20 cellular contexts compared by ENCODE assay signal in genomic region chr11:40188848-40189247, GRCh38.
DNase-seq lines count a peak whose midpoint lies in the region; ATAC-seq, FAIRE-seq and TF ChIP-seq lines count a peak whose summit lies in the region.
"Had no signal": no experiment of that assay in that cellular context is flagged by ENCODE, and none has a peak within 500 bp of the region (broad histone marks: within the 10 kb centered on the region; RNA-seq: fewer than 3 reads in every experiment).

No MANE protein-coding gene starts in this region.

- no peak overlapping the region for H3K27ac ChIP-seq in MM.1S (ENCODE audit: low read length)
- H3K27ac ChIP-seq: C4-2B, esophagus muscularis mucosa, neural progenitor cell, uterus had no signal

- no peak for TF ChIP-seq CTCF in MM.1S (IDR thresholded peaks at IDR 0.05; ENCODE audit: low read length)

- no peak for ATAC-seq in HG03469 (IDR thresholded peaks at IDR 0.05; ENCODE audit: unreplicated experiment)
- ATAC-seq: activated CD8-positive, alpha-beta memory T cell treated with anti-CD3 and anti-CD28 coated beads, Interleukin-2, amount 10 ng/mL, durations not matched to agents 7 days and 5 days; activated naive CD8-positive, alpha-beta T cell treated with anti-CD3 and anti-CD28 coated beads, Interleukin-2, amount 50 U/mL, for 24 hours; activated T-helper 17 cell treated with anti-CD3 and anti-CD28 coated beads, Interleukin-2, amount 50 U/mL, for 72 hours; left colon; T-cell had no signal

- H3K4me2 ChIP-seq in MM.1S (ENCODE audit: low read depth, low read length) = no peak overlapping the region
- H3K4me2 ChIP-seq: neural progenitor cell, smooth muscle cell had no signal

- peak; percentile 27 for FAIRE-seq in islet of Langerhans (lab: Jason Lieb, UNC)

- no peak overlapping the region for H3K9ac ChIP-seq in MM.1S (ENCODE audit: low read length)
- H3K9ac ChIP-seq: neural progenitor cell had no signal

- no peaks in the 10 kb centered on the region for H3F3A ChIP-seq in MM.1S (ENCODE audit: insufficient read depth, low read length)

- DNase-seq in DMS53 (lab: John Stamatoyannopoulos, UW) (peak; percentile 93), NCI-H1436 treated with DMSO at 0.1 percent for 48 hours (lab: John Stamatoyannopoulos, UW) (peak; percentile 30), NCI-H748 treated with DMSO at 0.1 percent for 48 hours (lab: John Stamatoyannopoulos, UW) (peak; percentile 71), hippocampal formation (lab: John Stamatoyannopoulos, UW) (no peak), MM.1S (no peak), GF-D8 (lab: John Stamatoyannopoulos, UW) (no peak)
- DNase-seq: activated CD4-positive, alpha-beta T cell treated with anti-CD3 and anti-CD28 coated beads for 4 hours; activated CD8-positive, alpha-beta memory T cell treated with anti-CD3 and anti-CD28 coated beads, Interleukin-2, amount 10 ng/mL, durations not matched to agents 7 days and 5 days; activated naive CD8-positive, alpha-beta T cell treated with anti-CD3 and anti-CD28 coated beads, Interleukin-2, amount 50 U/mL, for 24 hours; left colon; T-cell; uterus had no signal

- H4K20me1 ChIP-seq in MM.1S (ENCODE audit: insufficient read depth, low read length) = no peaks in the 10 kb centered on the region

- H3K9me2 ChIP-seq in MM.1S (replicated peaks; ENCODE audit: insufficient read depth, low read length) = no peaks in the 10 kb centered on the region

- no peaks in the 10 kb centered on the region for H3K36me3 ChIP-seq in MM.1S (replicated peaks; ENCODE audit: insufficient read depth, low read length)
- H3K36me3 ChIP-seq: esophagus muscularis mucosa, HAP-1, neural progenitor cell, uterus had no signal

- H3K4me3 ChIP-seq in MM.1S (ENCODE audit: low read length) = no peak overlapping the region
- H3K4me3 ChIP-seq: esophagus muscularis mucosa, HAP-1, neural progenitor cell, smooth muscle cell, uterus had no signal

- no peaks in the 10 kb centered on the region for H3K27me3 ChIP-seq in MM.1S (replicated peaks; ENCODE audit: insufficient read depth, low read length)
- H3K27me3 ChIP-seq: neural progenitor cell, uterus had no signal

- H3K4me1 ChIP-seq in MM.1S (ENCODE audit: low read length) = peaks cover 6% of the 10 kb centered on the region
- H3K4me1 ChIP-seq: esophagus muscularis mucosa, HAP-1, uterus had no signal

- H3K79me2 ChIP-seq in MM.1S (ENCODE audit: low read length) = no peaks in the 10 kb centered on the region

- H3K9me3 ChIP-seq in MM.1S (replicated peaks; ENCODE audit: insufficient read depth, low read length) = no peaks in the 10 kb centered on the region
- H3K9me3 ChIP-seq: esophagus muscularis mucosa, HAP-1, uterus had no signal

- H2AFZ ChIP-seq in MM.1S (ENCODE audit: low read length) = no peak overlapping the region
- H2AFZ ChIP-seq: neural progenitor cell had no signal

Comparison
In these comparisons a context has a peak if more than half of its experiments do, and no peak if none do; other contexts are left out.
1. DNase-seq: peak in DMS53 (single experiment), NCI-H1436 treated with DMSO at 0.1 percent for 48 hours (single experiment) and NCI-H748 treated with DMSO at 0.1 percent for 48 hours (single experiment); none in hippocampal formation (0 of 2), MM.1S (single experiment) and GF-D8 (single experiment).